Comparison of ENCODE assay signal across 9 cellular contexts in the genomic region with DNA sequence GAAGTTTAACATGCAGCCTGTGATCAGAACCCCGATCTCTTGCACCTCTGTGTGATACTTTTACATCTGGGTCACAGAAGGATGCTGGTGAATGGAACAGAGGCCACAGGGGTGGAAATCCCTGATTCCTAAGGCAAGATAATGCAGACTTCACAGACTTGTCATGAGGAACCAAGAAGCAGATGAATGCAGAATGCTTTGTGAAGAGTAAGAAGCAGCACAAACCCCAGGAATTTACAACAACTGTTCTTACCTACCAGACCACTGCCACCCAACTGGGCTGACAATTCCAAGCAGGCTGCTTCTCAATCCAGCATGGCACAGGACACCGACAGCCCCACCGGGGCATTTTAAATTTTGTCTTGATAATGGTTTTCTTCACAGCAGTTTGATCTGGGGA.
"Had no signal": no experiment of that assay in that cellular context is flagged by ENCODE, and none has a peak within 500 bp of the region (broad histone marks: within the 10 kb centered on the region; RNA-seq: fewer than 3 reads in every experiment).

No MANE protein-coding gene starts in this region.

- ATAC-seq: HCT116, HepG2 had no signal

- H3K4me1 ChIP-seq: HAP-1 had no signal

- H3K9ac ChIP-seq: GM23248 had no signal

- H2AFZ ChIP-seq: GM23248 had no signal

- H3K4me3 ChIP-seq: GM23248, HAP-1 had no signal

- H3K36me3 ChIP-seq: HAP-1 had no signal

- FAIRE-seq: HepG2 had no signal

- H3K27ac ChIP-seq: GM23248, HL-60 had no signal

- DNase-seq: GM23248, GOT3, H7, HFFc6, KBM-7 had no signal

- H3K9me3 ChIP-seq: HAP-1 had no signal
